ENCODE assay signal across 33 cellular contexts in the genomic region with DNA sequence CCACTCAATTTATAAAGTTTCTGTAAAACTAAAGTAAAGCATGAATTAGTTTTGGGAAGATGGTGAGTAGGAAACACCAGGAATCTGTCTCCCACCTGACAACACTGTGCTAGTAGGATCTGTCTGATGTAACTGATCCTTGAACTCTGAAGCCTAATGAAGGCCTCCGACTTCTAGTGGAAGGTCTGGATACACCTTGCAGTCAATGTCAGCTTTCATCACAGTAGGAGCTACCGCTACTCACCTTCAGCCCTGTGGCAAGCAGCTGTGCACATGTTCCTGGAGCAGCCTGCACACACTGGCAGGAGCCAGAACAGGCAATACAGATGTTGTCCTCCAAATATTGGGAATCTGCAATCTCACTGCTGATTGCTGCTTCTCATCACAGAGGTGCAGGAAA.
"Had no signal": no experiment of that assay in that cellular context is flagged by ENCODE, and none has a peak within 500 bp of the region (broad histone marks: within the 10 kb centered on the region; RNA-seq: fewer than 3 reads in every experiment).

No MANE protein-coding gene starts in this region.

- H3K27ac ChIP-seq: heart left ventricle, left lung, neural progenitor cell, neutrophil, ovary, right atrium auricular region, right lobe of liver, thoracic aorta, tibial artery, upper lobe of right lung had no signal

- H3K4me1 ChIP-seq: heart left ventricle, left lung, right atrium auricular region, right lobe of liver, tibial artery, upper lobe of right lung had no signal

- H3K27me3 Mint-ChIP-seq: naive B cell; progenitor cell of endocrine pancreas; stimulated activated memory B cell treated with anti-CD40 and anti-IgM and Interleukin-4, amounts not matched to agents 10 μg/mL and 1 μg/mL and 100 μg/mL, for 72 hours; stimulated activated naive CD8-positive, alpha-beta T cell treated with anti-CD3 and anti-CD28 coated beads, Interleukin-15, amount 100 ng/mL, for 72 hours had no signal

- H3K27me3 ChIP-seq: heart left ventricle, left lung, neural progenitor cell, neutrophil, ovary, right atrium auricular region, right lobe of liver, tibial artery, upper lobe of right lung had no signal

- DNase-seq: heart left ventricle; hypothalamus; immature natural killer cell; kidney; left colon; left lung; naive B cell; natural killer cell; nephron progenitor cell; occipital lobe; ovary; stimulated activated CD4-positive, alpha-beta T cell treated with anti-CD3 and anti-CD28 coated beads, Interleukin-1b, Interleukin-23, amount 100 ng/mL, for 48 hours; stimulated activated CD4-positive, alpha-beta T cell treated with anti-CD3 and anti-CD28 coated beads, Interleukin-2, amount 100 ng/mL, for 48 hours; stimulated activated CD4-positive, alpha-beta T cell treated with anti-CD3 and anti-CD28 coated beads, Interleukin-4, amount 100 ng/mL, for 4 hours; stimulated activated CD8-positive, alpha-beta memory T cell treated with anti-CD3 and anti-CD28 coated beads, Interleukin-4, amount 100 ng/mL, for 48 hours; stimulated activated naive CD4-positive, alpha-beta T cell treated with Interleukin-2 at 50 U/mL for 16 hours; stimulated activated naive CD8-positive, alpha-beta T cell treated with anti-CD3 and anti-CD28 coated beads, Interleukin-15, amount 100 ng/mL, for 72 hours; substantia nigra; trophoblast cell; upper lobe of right lung had no signal

- H2AFZ ChIP-seq: neural progenitor cell had no signal

- H3K27ac Mint-ChIP-seq: immature natural killer cell; mesothelial cell of epicardium; naive B cell; natural killer cell; nephron progenitor cell; neural progenitor cell; progenitor cell of endocrine pancreas; stimulated activated memory B cell treated with anti-CD40 and anti-IgM and Interleukin-4, amounts not matched to agents 10 μg/mL and 1 μg/mL and 100 μg/mL, for 72 hours; stimulated activated naive CD8-positive, alpha-beta T cell treated with anti-CD3 and anti-CD28 coated beads, Interleukin-15, amount 100 ng/mL, for 72 hours had no signal

- H3K36me3 Mint-ChIP-seq: stimulated activated memory B cell treated with anti-CD40 and anti-IgM and Interleukin-4, amounts not matched to agents 10 μg/mL and 1 μg/mL and 100 μg/mL, for 72 hours had no signal

- H3K9ac ChIP-seq: neural progenitor cell had no signal

- H3K9me3 ChIP-seq: neutrophil, right lobe of liver had no signal

- H3K36me3 ChIP-seq: heart left ventricle, left lung, neutrophil, ovary, right atrium auricular region, right lobe of liver, thoracic aorta, tibial artery, upper lobe of right lung had no signal

- FAIRE-seq: islet of Langerhans, kidney, urothelium cell line had no signal

- H3K4me3 ChIP-seq: heart left ventricle, left lung, lung, neural progenitor cell, ovary, right atrium auricular region, right lobe of liver, smooth muscle cell, thoracic aorta, tibial artery, upper lobe of right lung had no signal

- H3K4me3 Mint-ChIP-seq: immature natural killer cell; mesothelial cell of epicardium; naive B cell; natural killer cell; nephron progenitor cell; neural progenitor cell; stimulated activated memory B cell treated with anti-CD40 and anti-IgM and Interleukin-4, amounts not matched to agents 10 μg/mL and 1 μg/mL and 100 μg/mL, for 72 hours; stimulated activated naive CD8-positive, alpha-beta T cell treated with anti-CD3 and anti-CD28 coated beads, Interleukin-15, amount 100 ng/mL, for 72 hours had no signal

- H3K4me1 Mint-ChIP-seq: immature natural killer cell; mesothelial cell of epicardium; natural killer cell; stimulated activated memory B cell treated with anti-CD40 and anti-IgM and Interleukin-4, amounts not matched to agents 10 μg/mL and 1 μg/mL and 100 μg/mL, for 72 hours; stimulated activated naive CD8-positive, alpha-beta T cell treated with anti-CD3 and anti-CD28 coated beads, Interleukin-15, amount 100 ng/mL, for 72 hours had no signal

- H3K4me2 ChIP-seq: neural progenitor cell, smooth muscle cell had no signal
